ENCODE assay signal across 9 cellular contexts in the genomic region with DNA sequence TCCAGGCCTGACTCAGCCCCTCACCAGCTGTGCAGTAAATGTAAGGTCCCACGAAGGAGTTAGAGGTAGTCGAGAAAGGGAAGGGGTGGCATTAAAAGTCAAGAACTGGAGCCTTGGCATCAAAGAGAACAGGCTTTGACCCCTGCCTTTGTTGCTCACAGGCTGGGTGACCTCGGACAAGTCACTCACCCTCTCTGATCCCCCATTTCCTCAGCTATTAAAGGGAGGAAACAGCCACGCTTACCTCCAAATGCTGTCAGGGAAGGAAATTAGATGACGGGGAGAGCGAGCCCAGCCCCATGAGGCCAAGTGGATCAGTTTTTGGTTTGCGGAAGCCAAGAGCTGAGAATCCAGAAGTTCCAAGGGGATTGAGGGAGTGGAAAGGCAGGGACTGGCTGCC. TPM values are rescaled to one million over a fixed set of nuclear protein-coding genes. Genes with fewer than 3 reads are reported as not detected.
"Had no signal": no experiment of that assay in that cellular context is flagged by ENCODE, and none has a peak within 500 bp of the region (broad histone marks: within the 10 kb centered on the region; RNA-seq: fewer than 3 reads in every experiment).

No MANE protein-coding gene starts in this region.

- H3K27ac ChIP-seq: HL-60, KMS-11 had no signal

- H3K4me3 ChIP-seq: GM23338 had no signal

- H2AFZ ChIP-seq: GM23338 had no signal

- DNase-seq: H9, HCEC 1CT, HFFc6, IMR-90, KBM-7 had no signal

- H3K4me2 ChIP-seq: GM23338, KMS-11 had no signal

- H3K9ac ChIP-seq: KMS-11 had no signal

- ATAC-seq: GM23338 had no signal

RNA-seq across cellular contexts. Expression of gene CUX2, which starts 8.7 kb away (rescaled TPM):
- total RNA-seq: HFFc6, HT1080, IMR-90 had no signal
- polyA plus RNA-seq: IMR-90 had no signal
